9 cellular contexts compared by ENCODE assay signal in the genomic region with DNA sequence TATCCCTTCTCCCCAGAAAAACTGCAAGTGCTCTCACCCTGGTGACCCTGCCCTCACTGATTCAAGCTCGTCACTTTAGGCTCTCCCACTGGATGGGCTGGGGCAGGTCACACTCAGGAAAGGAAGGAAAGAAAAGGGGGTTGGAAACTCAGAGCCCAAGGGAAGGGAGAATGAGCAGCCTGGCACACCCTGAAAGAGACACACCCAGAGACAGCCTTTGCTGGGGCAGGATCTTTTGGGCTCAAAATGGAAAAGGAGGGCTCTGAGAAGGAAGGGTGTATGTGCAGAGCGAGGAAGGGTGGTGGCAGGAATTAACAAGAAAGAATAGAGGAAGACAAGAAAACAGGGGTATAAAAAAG. TPM values are rescaled to one million over a fixed set of nuclear protein-coding genes. Genes with fewer than 3 reads are reported as not detected.
DNase-seq lines count a peak whose midpoint lies in the region; ATAC-seq and TF ChIP-seq lines count a peak whose summit lies in the region.
"Had no signal": no experiment of that assay in that cellular context is flagged by ENCODE, and none has a peak within 500 bp of the region (broad histone marks: within the 10 kb centered on the region; RNA-seq: fewer than 3 reads in every experiment).

No MANE protein-coding gene starts in this region.

- peaks cover 0 to 38% (median 9%) of the 10 kb centered on the region in 9 donors for H3K36me3 ChIP-seq in heart left ventricle
- peaks cover 66% of the 10 kb centered on the region for H3K36me3 ChIP-seq in mesodermal cell (ENCODE audit: control insufficient read depth, insufficient read depth, low read length)
- H3K36me3 ChIP-seq in vagina: no peaks in the 10 kb centered on the region

- H3K4me3 Mint-ChIP-seq in MCF 10A (ENCODE audit: unreplicated experiment): peak overlapping the region; percentile 94

- POLR2A ChIA-PET in MCF 10A (lab: Yijun Ruan, JAX): interaction anchor here (0.6 to 6.5 kb wide), 14 partner anchors 11 to 280 kb away, joined by 3 to 251 read pairs (median 4); a partner anchor contains a TSS

- TF ChIP-seq POLR2A in heart left ventricle (IDR thresholded peaks at IDR 0.05) (no peak), vagina (IDR thresholded peaks at IDR 0.05) (no peak)

- peak overlapping the region; percentile 52 to 96 (median 74) for H3K4me3 ChIP-seq in heart left ventricle
- peak overlapping the region; percentile 68 for H3K4me3 ChIP-seq in mesodermal cell (ENCODE audit: extremely low read depth, insufficient read depth, low read length, poor library complexity, severe bottlenecking)
- H3K4me3 ChIP-seq in vagina: peak overlapping the region; percentile 93 to 97

- H3K27me3 ChIP-seq in heart left ventricle: no peaks in the 10 kb centered on the region
- no peaks in the 10 kb centered on the region for H3K27me3 ChIP-seq in vagina

- H3K27me3 Mint-ChIP-seq in MCF 10A (ENCODE audit: insufficient read depth, unreplicated experiment): no peaks in the 10 kb centered on the region

- CTCF ChIA-PET in MCF 10A (lab: Yijun Ruan, JAX): interaction anchor here (0.7 to 17.5 kb wide), 3 partner anchors 43 to 66 kb away, joined by 3 to 537 read pairs (median 3); a partner anchor contains a TSS

- ATAC-seq in heart left ventricle: no peak
- ATAC-seq in left ventricle myocardium superior: no peak
- no peak for ATAC-seq in GM18858 (IDR thresholded peaks at IDR 0.05; ENCODE audit: unreplicated experiment)
- ATAC-seq in HG02610 (IDR thresholded peaks at IDR 0.05; ENCODE audit: unreplicated experiment): no peak

- H3K9me3 Mint-ChIP-seq in MCF 10A (ENCODE audit: unreplicated experiment): no peaks in the 10 kb centered on the region

- H3K4me1 Mint-ChIP-seq in MCF 10A (ENCODE audit: insufficient read depth, unreplicated experiment): peaks cover 61% of the 10 kb centered on the region

- DNase-seq in heart left ventricle (no peak), left ventricle myocardium superior (no peak), MCF 10A (ENCODE audit: unreplicated experiment) (no peak), vagina (ENCODE audit: extremely low spot score in 2 of 2) (no peak), foreskin melanocyte (no peak)
- DNase-seq: NCI-H1930 had no signal

- no TSS peak for BruUV-seq in MCF 10A (replicated peaks; lab: Mats Ljungman, UMichigan)

- peak overlapping the region; percentile 92 to 100 (median 98) for H3K27ac ChIP-seq in heart left ventricle
- H3K27ac ChIP-seq in mesodermal cell (ENCODE audit: low read depth, low read length, severe bottlenecking): peak overlapping the region; percentile 93
- peak overlapping the region; percentile 92 for H3K27ac ChIP-seq in vagina

- peaks cover 0 to 86% (median 53%) of the 10 kb centered on the region in 12 donors for H3K4me1 ChIP-seq in heart left ventricle
- peaks cover 25% of the 10 kb centered on the region for H3K4me1 ChIP-seq in mesodermal cell (ENCODE audit: control insufficient read depth, insufficient read depth, low read length, poor library complexity, severe bottlenecking)
- H3K4me1 ChIP-seq in vagina: peaks cover 86% of the 10 kb centered on the region

- intact Hi-C loops in heart left ventricle (cut with DNase I): loop anchor here in 4 of 10 donors (1.0 to 10.0 kb wide), 8 partner anchors 37 to 401 kb away; a partner anchor contains a TSS
- intact Hi-C loops in left ventricle myocardium superior (cut with micrococcal nuclease): no loop called here
- intact Hi-C loops in MCF 10A (cut with micrococcal nuclease): no loop called here
- intact Hi-C loops in vagina (cut with DNase I): loop anchor here (10.0 kb wide), 2 partner anchors 69 to 201 kb away; a partner anchor contains a TSS

- H3K27ac Mint-ChIP-seq in MCF 10A (ENCODE audit: low read depth, unreplicated experiment): peak overlapping the region; percentile 80

- TF ChIP-seq CTCF in heart left ventricle (IDR thresholded peaks at IDR 0.05) (no peak), MCF 10A (IDR thresholded peaks at IDR 0.05; ENCODE audit: unreplicated experiment) (no peak), vagina (IDR thresholded peaks at IDR 0.05) (no peak)

- H3K36me3 Mint-ChIP-seq in MCF 10A (ENCODE audit: insufficient read depth, unreplicated experiment): peaks cover 50% of the 10 kb centered on the region

- H3K9me3 ChIP-seq in heart left ventricle: no peaks in the 10 kb centered on the region
- H3K9me3 ChIP-seq in mesodermal cell (ENCODE audit: control insufficient read depth, low read length): no peaks in the 10 kb centered on the region
- no peaks in the 10 kb centered on the region for H3K9me3 ChIP-seq in vagina

- WGBS in heart left ventricle, 4 donors: 35 to 48% (median 42%) methylated on average over 2 of the region's 2 CpGs
- WGBS in mesodermal cell (ENCODE audit: insufficient coverage in 2 of 2), 2 experiments: 53 to 80% methylated on average over 1 of the region's 2 CpGs

RNA-seq across cellular contexts. Expression of a gene that starts 2.5 kb away (rescaled TPM):
- total RNA-seq in heart left ventricle (10 to 100 TPM; 11.9 to 77.2 (median 18.5) TPM), left ventricle myocardium superior (15.0 TPM), MCF 10A (2022) (66.9 and 74.7 TPM in 2 replicates), vagina (42.5 TPM)
- polyA plus RNA-seq in heart left ventricle: 10 to 100 TPM; 19.4 to 21.8 TPM
- polyA plus RNA-seq in mesodermal cell (2013, experiment 1 of 2): 168 TPM
- polyA plus RNA-seq in mesodermal cell (2013, experiment 2 of 2): 126 TPM

RNA-seq across cellular contexts. Expression of a gene that starts 6.8 kb away (rescaled TPM):
- total RNA-seq in heart left ventricle (1 to 10 TPM; 2.2 to 9.6 (median 3.9) TPM), left ventricle myocardium superior (4.6 TPM), MCF 10A (2022) (3.8 and 5.3 TPM in 2 replicates), vagina (6.1 TPM)
- 1 to 10 TPM; 5.6 to 8.6 TPM for polyA plus RNA-seq in heart left ventricle
- 37.5 TPM for polyA plus RNA-seq in mesodermal cell (2013, experiment 1 of 2)
- 38.7 TPM for polyA plus RNA-seq in mesodermal cell (2013, experiment 2 of 2)

RNA-seq across cellular contexts. Expression of a gene that starts 11.2 kb away (rescaled TPM):
- total RNA-seq in heart left ventricle: 10 to 100 TPM; 17.6 to 26.1 (median 21.0) TPM
- 10 to 100 TPM; 16.1 to 39.4 TPM for polyA plus RNA-seq in heart left ventricle
- 20.2 TPM for total RNA-seq in left ventricle myocardium superior
- total RNA-seq in MCF 10A (2022): 41.3 and 49.8 TPM in 2 replicates
- 29.0 TPM for polyA plus RNA-seq in mesodermal cell (2013, experiment 1 of 2)
- 29.7 TPM for polyA plus RNA-seq in mesodermal cell (2013, experiment 2 of 2)
- 24.8 TPM for total RNA-seq in vagina

RNA-seq across cellular contexts. Expression of a gene that starts 33.1 kb away (rescaled TPM):
- 10 to 100 TPM; 10.6 to 25.0 (median 17.5) TPM for total RNA-seq in heart left ventricle
- 10 to 100 TPM in 1 of 2 donors, 1 to 10 TPM in 1; 8.6 to 13.9 TPM for polyA plus RNA-seq in heart left ventricle
- total RNA-seq in left ventricle myocardium superior: 13.2 TPM
- 50.6 and 54.5 TPM in 2 replicates for total RNA-seq in MCF 10A (2022)
- polyA plus RNA-seq in mesodermal cell (2013, experiment 1 of 2): 60.6 TPM
- polyA plus RNA-seq in mesodermal cell (2013, experiment 2 of 2): 50.2 TPM
- 12.3 TPM for total RNA-seq in vagina

RNA-seq across cellular contexts. Expression of a gene that starts 36.2 kb away (rescaled TPM):
- total RNA-seq in heart left ventricle (100 to 1,000 TPM; 183 to 474 (median 238) TPM), left ventricle myocardium superior (196 TPM), MCF 10A (2022) (200 and 210 TPM in 2 replicates), vagina (293 TPM)
- 100 to 1,000 TPM; 195 to 497 TPM for polyA plus RNA-seq in heart left ventricle
- 1,638 TPM for polyA plus RNA-seq in mesodermal cell (2013, experiment 1 of 2)
- polyA plus RNA-seq in mesodermal cell (2013, experiment 2 of 2): 1,486 TPM
